In the genomic region with DNA sequence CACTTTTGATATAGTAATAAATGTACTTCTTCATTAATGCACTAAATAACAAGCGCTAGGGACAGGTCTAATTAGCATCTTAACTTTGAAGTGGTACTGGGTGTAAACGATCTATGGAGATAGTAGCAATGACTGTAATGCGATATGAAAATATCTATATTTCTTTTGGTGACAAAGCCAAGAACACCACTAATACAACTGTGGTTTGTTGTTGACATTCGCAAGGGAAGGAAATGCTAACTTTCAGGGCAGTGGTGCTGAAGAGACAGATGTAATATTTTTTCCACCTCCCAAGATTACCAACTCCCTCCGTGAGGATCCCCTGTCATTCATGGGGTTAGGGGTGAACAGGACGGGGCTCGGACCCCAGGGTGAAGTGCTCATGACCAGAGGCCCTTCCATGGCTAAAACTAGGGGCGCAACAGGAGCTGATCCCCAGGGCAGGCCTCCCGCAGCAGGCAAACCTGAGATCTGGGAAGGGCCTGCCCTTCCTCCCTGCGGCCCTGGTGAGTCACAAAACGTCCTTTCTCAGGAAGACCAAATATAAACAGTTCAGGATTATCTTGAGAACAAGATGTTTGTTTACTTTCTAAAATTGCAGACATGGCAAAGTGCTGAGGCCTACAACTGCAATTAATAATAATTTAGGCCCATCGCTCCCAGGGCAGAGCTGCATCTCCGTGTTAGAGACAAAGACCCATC, we compare ENCODE assay signal across 14 cellular contexts.
DNase-seq lines count a peak whose midpoint lies in the region; ATAC-seq, FAIRE-seq and TF ChIP-seq lines count a peak whose summit lies in the region.
"Had no signal": no experiment of that assay in that cellular context is flagged by ENCODE, and none has a peak within 500 bp of the region (broad histone marks: within the 10 kb centered on the region; RNA-seq: fewer than 3 reads in every experiment).

No MANE protein-coding gene starts in this region.

- peaks cover 20% of the 10 kb centered on the region for H3K4me1 Mint-ChIP-seq in activated T-helper 2 cell treated with anti-CD3 and anti-CD28 coated beads, Interferon-gamma antibody, Interleukin-2, Interleukin-4, amounts not matched to agents 10 μg/mL and 5 μg/mL and 100 μg/mL, durations not matched to agents 14 hours and 24 hours and 36 hours (ENCODE audit: low read depth)

- H3K27me3 Mint-ChIP-seq in activated T-helper 2 cell treated with anti-CD3 and anti-CD28 coated beads, Interferon-gamma antibody, Interleukin-2, Interleukin-4, amounts not matched to agents 10 μg/mL and 5 μg/mL and 100 μg/mL, durations not matched to agents 14 hours and 24 hours and 36 hours (ENCODE audit: low read depth): peaks cover 4% of the 10 kb centered on the region

- H3K27ac ChIP-seq in A549 (peak overlapping the region; percentile 65 to 86), caudate nucleus (ENCODE audit: low read depth, low read length) (peak overlapping the region; percentile 46), mesodermal cell (ENCODE audit: low read depth, low read length, severe bottlenecking) (peak overlapping the region; percentile 60)
- H3K27ac ChIP-seq: WERI-Rb-1 had no signal

- H3K4me2 ChIP-seq in A549: peak overlapping the region; percentile 54

- FAIRE-seq in A549 (lab: Jason Lieb, UNC): no peak
- FAIRE-seq: GM12892 had no signal

- ATAC-seq in A549 (peak; percentile 87 to 90), GM18870 (IDR thresholded peaks at IDR 0.05; ENCODE audit: unreplicated experiment) (no peak), GM21576 (IDR thresholded peaks at IDR 0.05; ENCODE audit: unreplicated experiment) (no peak), GM21381 (IDR thresholded peaks at IDR 0.05; ENCODE audit: unreplicated experiment) (no peak)
- ATAC-seq: activated naive CD8-positive, alpha-beta T cell treated with anti-CD3 and anti-CD28 coated beads, Interleukin-2, amount 50 U/mL, for 24 hours had no signal

- no peak for TF ChIP-seq CTCF in A549 (IDR thresholded peaks at IDR 0.05)

- no peaks in the 10 kb centered on the region for H3K36me3 ChIP-seq in mesodermal cell (ENCODE audit: control insufficient read depth, insufficient read depth, low read length)
- H3K36me3 ChIP-seq: WERI-Rb-1 had no signal

- no peaks in the 10 kb centered on the region for H3K36me3 Mint-ChIP-seq in activated T-helper 2 cell treated with anti-CD3 and anti-CD28 coated beads, Interferon-gamma antibody, Interleukin-2, Interleukin-4, amounts not matched to agents 10 μg/mL and 5 μg/mL and 100 μg/mL, durations not matched to agents 14 hours and 24 hours and 36 hours (ENCODE audit: low read depth)

- TF ChIP-seq RAD21 in A549 (conservative IDR thresholded peaks at IDR 0.05 in 1 of 2, IDR thresholded peaks at IDR 0.05 in 1 of 2): no peak

- WGBS in A549 (ENCODE audit: missing lambda C conversion rate): 28% methylated on average over 13 of the region's 13 CpGs
- 67 to 82% methylated on average over 6 of the region's 13 CpGs for WGBS in mesodermal cell (ENCODE audit: insufficient coverage in 2 of 2), 2 experiments

- H3K4me1 ChIP-seq in A549: peaks cover 35% of the 10 kb centered on the region
- peaks cover 35% of the 10 kb centered on the region for H3K4me1 ChIP-seq in mesodermal cell (ENCODE audit: control insufficient read depth, insufficient read depth, low read length, poor library complexity, severe bottlenecking)

- H3K4me3 ChIP-seq in A549 (no peak overlapping the region), mesodermal cell (ENCODE audit: extremely low read depth, insufficient read depth, low read length, poor library complexity, severe bottlenecking) (no peak overlapping the region)

- DNase-seq in A549 (ENCODE audit: low read depth in 1 of 2, low spot score in 1 of 2): peak; percentile 51 to 62
- DNase-seq in LHCN-M2 (ENCODE audit: low read depth): peak; percentile 83
- DNase-seq in caudate nucleus (lab: John Stamatoyannopoulos, UW): no peak
- DNase-seq in activated T-helper 2 cell treated with anti-CD3 and anti-CD28 coated beads, Interferon-gamma antibody, Interleukin-2, Interleukin-4, amounts not matched to agents 10 μg/mL and 5 μg/mL and 100 μg/mL, durations not matched to agents 14 hours and 24 hours and 36 hours (ENCODE audit: low spot score): no peak
- DNase-seq: activated naive CD8-positive, alpha-beta T cell treated with anti-CD3 and anti-CD28 coated beads, Interleukin-2, amount 50 U/mL, for 24 hours; C1 segment of cervical spinal cord; NCI-H82; stimulated activated CD8-positive, alpha-beta memory T cell treated with anti-CD3 and anti-CD28 coated beads, Interleukin-4, amount 100 ng/mL, for 48 hours; WERI-Rb-1 had no signal

- no peak for TF ChIP-seq POLR2A in A549 (IDR thresholded peaks at IDR 0.05; ENCODE audit: low read length)

- CTCF ChIA-PET in A549 (lab: Yijun Ruan, JAX): interaction anchor here (1.0 kb wide), 1 partner anchor 10 kb away, joined by 3 read pairs; no protein-coding TSS in a partner anchor

- no peaks in the 10 kb centered on the region for H3K9me3 ChIP-seq in A549
- H3K9me3 ChIP-seq in mesodermal cell (ENCODE audit: control insufficient read depth, low read length): no peaks in the 10 kb centered on the region

- H3K9me3 Mint-ChIP-seq in activated T-helper 2 cell treated with anti-CD3 and anti-CD28 coated beads, Interferon-gamma antibody, Interleukin-2, Interleukin-4, amounts not matched to agents 10 μg/mL and 5 μg/mL and 100 μg/mL, durations not matched to agents 14 hours and 24 hours and 36 hours: no peaks in the 10 kb centered on the region
- H3K9me3 Mint-ChIP-seq: activated naive CD8-positive, alpha-beta T cell treated with anti-CD3 and anti-CD28 coated beads, Interleukin-2, amount 50 U/mL, for 24 hours had no signal

- H3K27ac Mint-ChIP-seq in activated T-helper 2 cell treated with anti-CD3 and anti-CD28 coated beads, Interferon-gamma antibody, Interleukin-2, Interleukin-4, amounts not matched to agents 10 μg/mL and 5 μg/mL and 100 μg/mL, durations not matched to agents 14 hours and 24 hours and 36 hours: no peak overlapping the region
- H3K27ac Mint-ChIP-seq: activated naive CD8-positive, alpha-beta T cell treated with anti-CD3 and anti-CD28 coated beads, Interleukin-2, amount 50 U/mL, for 24 hours had no signal

- intact Hi-C loops in activated T-helper 2 cell treated with anti-CD3 and anti-CD28 coated beads, Interferon-gamma antibody, Interleukin-2, Interleukin-4, amounts not matched to agents 10 μg/mL and 5 μg/mL and 100 μg/mL, durations not matched to agents 14 hours and 24 hours and 36 hours (cut with micrococcal nuclease): loop anchor here (10.0 kb wide), 1 partner anchor 395 kb away; a partner anchor contains a TSS

- no peak overlapping the region for H3K4me3 Mint-ChIP-seq in activated T-helper 2 cell treated with anti-CD3 and anti-CD28 coated beads, Interferon-gamma antibody, Interleukin-2, Interleukin-4, amounts not matched to agents 10 μg/mL and 5 μg/mL and 100 μg/mL, durations not matched to agents 14 hours and 24 hours and 36 hours (ENCODE audit: low read depth)
- H3K4me3 Mint-ChIP-seq: activated naive CD8-positive, alpha-beta T cell treated with anti-CD3 and anti-CD28 coated beads, Interleukin-2, amount 50 U/mL, for 24 hours had no signal

- no peak for TF ChIP-seq EP300 in A549 (IDR thresholded peaks at IDR 0.05)

- POLR2A ChIA-PET in A549 (lab: Yijun Ruan, JAX): no interaction called here

TF ChIP-seq in A549, 52 proteins besides CTCF, POLR2A, EP300 and RAD21:
- TF ChIP-seq JUNB (IDR thresholded peaks at IDR 0.05) (peak; percentile 38), ZSCAN20 (CRISPR knock-in tag; IDR thresholded peaks at IDR 0.05) (no peak), FOSL2 (IDR thresholded peaks at IDR 0.05) (0 out of 2 replicates have a peak, but pooled peaks have one; percentile 16), FOSL2 (CRISPR knock-in tag; IDR thresholded peaks at IDR 0.05) (peak; percentile 69), MAFK (IDR thresholded peaks at IDR 0.05; ENCODE audit: partially characterized antibody) (peak; percentile 86)

Comparison
In these comparisons a context has a peak if more than half of its experiments do, and no peak if none do; other contexts are left out.
1. ATAC-seq: peak in A549 (2 of 2); none in GM18870 (single experiment), GM21576 (single experiment) and GM21381 (single experiment).
2. DNase-seq: peak in A549 (2 of 2) and LHCN-M2 (single experiment); none in caudate nucleus (0 of 61) and activated T-helper 2 cell treated with anti-CD3 and anti-CD28 coated beads, Interferon-gamma antibody, Interleukin-2, Interleukin-4, amounts not matched to agents 10 μg/mL and 5 μg/mL and 100 μg/mL, durations not matched to agents 14 hours and 24 hours and 36 hours (single experiment).
3. Peak in every context shown above with its lines, with median percentiles within 50 percentile points of each other: H3K27ac ChIP-seq.